ENCODE assay signal across 8 cellular contexts in the genomic region with DNA sequence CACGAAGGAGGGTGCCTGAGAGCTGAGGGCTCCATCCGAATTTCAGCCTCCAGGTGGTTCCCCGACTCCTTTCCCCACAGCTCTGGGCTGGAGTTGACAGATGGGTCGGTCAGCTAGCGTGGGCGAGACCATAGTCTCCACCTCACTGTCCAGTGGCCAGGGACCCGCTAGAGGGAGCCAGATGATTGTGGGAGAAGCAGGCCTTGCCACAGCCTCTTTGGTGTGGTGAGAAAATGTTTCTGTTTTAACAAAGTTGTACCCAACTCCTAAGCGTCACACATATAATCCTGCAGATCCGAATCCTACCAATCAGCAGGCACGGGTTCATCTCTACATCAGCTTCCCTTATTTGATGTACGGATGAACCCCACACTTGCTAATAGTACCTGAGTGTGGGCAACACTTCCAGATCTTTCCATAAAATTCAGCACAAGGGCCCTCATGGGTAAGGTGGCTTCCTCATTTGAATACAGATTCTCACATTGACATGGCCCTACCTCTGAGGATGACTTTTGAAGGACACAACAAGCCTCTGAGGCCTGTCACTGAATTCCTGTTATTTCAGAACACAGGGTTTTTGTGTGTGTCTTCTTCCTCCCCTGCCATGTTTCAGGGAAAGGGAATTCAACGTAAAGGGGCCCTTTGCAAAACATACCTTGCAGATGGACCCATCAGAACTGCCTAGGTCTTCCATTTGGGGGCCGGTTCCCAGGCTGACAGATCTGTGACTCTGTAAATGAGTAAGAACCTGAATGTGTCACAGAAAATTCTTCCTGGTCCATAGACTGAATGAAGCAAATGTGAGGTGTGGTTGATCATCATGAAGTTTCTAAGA.
DNase-seq lines count a peak whose midpoint lies in the region; ATAC-seq, FAIRE-seq and TF ChIP-seq lines count a peak whose summit lies in the region.

No MANE protein-coding gene starts in this region.

- H2BK12ac ChIP-seq in H1 (ENCODE audit: low read depth, low read length) = no peak overlapping the region

- TF ChIP-seq RAD21 in H1 (IDR thresholded peaks at IDR 0.05 in 1 of 2, conservative IDR thresholded peaks at IDR 0.05 in 1 of 2; ENCODE audit: low read depth in 2 of 2, low read length in 2 of 2) = peak; percentile 99

- no peaks in the 10 kb centered on the region for H3K9me3 ChIP-seq in CD4-positive, CD25-positive, alpha-beta regulatory T cell (ENCODE audit: control insufficient read depth in 2 of 2, low read length in 2 of 2)
- H3K9me3 ChIP-seq in H1 (ENCODE audit: insufficient read depth in 2 of 2, low read depth in 1 of 2, low read length in 1 of 2) = no peaks in the 10 kb centered on the region

- H3K4me2 ChIP-seq in H1 (ENCODE audit: insufficient read depth in 1 of 2, low read depth in 2 of 2, low read length in 2 of 2) = no peak overlapping the region

- peaks cover 0 to 2% of the 10 kb centered on the region in 2 experiments for H4K20me1 ChIP-seq in H1 (replicated peaks in 1 of 2; ENCODE audit: control insufficient read depth in 1 of 2, insufficient read depth in 2 of 2, low read length in 2 of 2)

- no peak overlapping the region for H2AK5ac ChIP-seq in H1 (ENCODE audit: low read depth, low read length)

- H3K9ac ChIP-seq in H1 (replicated peaks in 1 of 4; ENCODE audit: extremely low read depth in 1 of 4, low read depth in 3 of 4, low read length in 3 of 4) = no peak overlapping the region

- no peaks in the 10 kb centered on the region for H3K79me2 ChIP-seq in H1 (ENCODE audit: control insufficient read depth in 1 of 2, insufficient read depth in 2 of 2, low read length in 2 of 2)

- 30% methylated on average over 13 of the region's 13 CpGs; no CpG with 5 or more reads in 1 of the 2 experiments for WGBS in H1 (ENCODE audit: extremely low coverage in 1 of 2, insufficient coverage in 1 of 2, insufficient read length in 1 of 2, insufficient replicate concordance in 2 of 2, low coverage in 1 of 2, low lambda C conversion rate in 2 of 2, missing lambda C conversion rate in 1 of 2), 2 experiments

- peak overlapping the region in 2 of 3 donors; percentile 53 to 74 for H3K27ac Mint-ChIP-seq in CD4-positive, CD25-positive, alpha-beta regulatory T cell
- peak overlapping the region; percentile 68 for H3K27ac Mint-ChIP-seq in activated CD8-positive, alpha-beta T cell treated with anti-CD3 and anti-CD28 coated beads, Interleukin-2, amount 10 ng/mL, durations not matched to agents 7 days and 5 days
- no peak overlapping the region for H3K27ac Mint-ChIP-seq in mesothelial cell of epicardium

- H3K27ac ChIP-seq in CD4-positive, CD25-positive, alpha-beta regulatory T cell (ENCODE audit: insufficient read depth, low read length, poor library complexity, severe bottlenecking) = peak overlapping the region; percentile 35
- no peak overlapping the region for H3K27ac ChIP-seq in H1 (ENCODE audit: low read depth, low read length)

- no peak overlapping the region for H4K91ac ChIP-seq in H1 (replicated peaks; ENCODE audit: insufficient read length, low read length)

- no peak overlapping the region for H3K23ac ChIP-seq in H1 (ENCODE audit: insufficient read length)

- peaks cover 2% of the 10 kb centered on the region; the same call in 1 of the 2 replicates for H3K23me2 ChIP-seq in H1 (ENCODE audit: low read depth, low read length)

- no peak overlapping the region for H2BK20ac ChIP-seq in H1 (ENCODE audit: low read length)

- peak; percentile 84 to 85 for ATAC-seq in CD4-positive, CD25-positive, alpha-beta regulatory T cell (ENCODE audit: low read depth in 2 of 2)
- ATAC-seq in GM19324 (IDR thresholded peaks at IDR 0.05; ENCODE audit: low FRiP score, unreplicated experiment) (peak; percentile 79), HG03378 (IDR thresholded peaks at IDR 0.05; ENCODE audit: unreplicated experiment) (peak; percentile 64)
- ATAC-seq in activated CD8-positive, alpha-beta T cell treated with anti-CD3 and anti-CD28 coated beads, Interleukin-2, amount 10 ng/mL, durations not matched to agents 7 days and 5 days = peak; percentile 90

- no peaks in the 10 kb centered on the region for H3K9me3 Mint-ChIP-seq in CD4-positive, CD25-positive, alpha-beta regulatory T cell
- no peaks in the 10 kb centered on the region for H3K9me3 Mint-ChIP-seq in activated CD8-positive, alpha-beta T cell treated with anti-CD3 and anti-CD28 coated beads, Interleukin-2, amount 10 ng/mL, durations not matched to agents 7 days and 5 days (ENCODE audit: insufficient read depth)
- no peaks in the 10 kb centered on the region for H3K9me3 Mint-ChIP-seq in mesothelial cell of epicardium

- no peak overlapping the region for H3K4ac ChIP-seq in H1 (replicated peaks; ENCODE audit: insufficient read length, low read depth, low read length)

- DNase-seq in CD4-positive, CD25-positive, alpha-beta regulatory T cell = peak; percentile 63 to 89 (median 80)
- DNase-seq in NCI-H774 (lab: John Stamatoyannopoulos, UW) (peak; percentile 62), H1 (ENCODE audit: low read depth in 1 of 2, low spot score in 2 of 2) (peak; percentile 78 to 88), mesothelial cell of epicardium (ENCODE audit: low spot score in 2 of 2, unreplicated experiment in 2 of 2) (peak; percentile 74 to 80)
- DNase-seq in activated CD8-positive, alpha-beta T cell treated with anti-CD3 and anti-CD28 coated beads, Interleukin-2, amount 10 ng/mL, durations not matched to agents 7 days and 5 days = peak; percentile 91
- peak; percentile 54 to 62 for DNase-seq in stimulated activated CD8-positive, alpha-beta memory T cell treated with anti-CD3 and anti-CD28 coated beads, Interleukin-4, amount 100 ng/mL, for 1 hour (ENCODE audit: low read depth in 2 of 2, low spot score in 1 of 2)

- H2BK120ac ChIP-seq in H1 (replicated peaks; ENCODE audit: low read depth, low read length) = no peak overlapping the region

- H3K36me3 ChIP-seq in CD4-positive, CD25-positive, alpha-beta regulatory T cell (ENCODE audit: control insufficient read depth, insufficient read depth, low read length) = no peaks in the 10 kb centered on the region
- H3K36me3 ChIP-seq in H1 (ENCODE audit: control insufficient read depth in 2 of 4, insufficient read depth in 4 of 4, low read length in 3 of 4) = no peaks in the 10 kb centered on the region

- H3K27me3 ChIP-seq in CD4-positive, CD25-positive, alpha-beta regulatory T cell (ENCODE audit: control insufficient read depth, insufficient read depth, low read length) = no peaks in the 10 kb centered on the region
- H3K27me3 ChIP-seq in H1 (replicated peaks in 1 of 4; ENCODE audit: control insufficient read depth in 3 of 4, extremely low read depth in 1 of 4, insufficient read depth in 3 of 4, low read length in 3 of 4) = no peaks in the 10 kb centered on the region

- TF ChIP-seq POLR2A in H1 (IDR thresholded peaks at IDR 0.05; ENCODE audit: control extremely low read depth in 1 of 2, low read depth in 2 of 2, low read length in 2 of 2) = no peak

- H3K18ac ChIP-seq in H1 (ENCODE audit: extremely low read depth, low read length) = no peak overlapping the region

- no peak overlapping the region for H4K5ac ChIP-seq in H1 (ENCODE audit: insufficient read length, low read depth, low read length)

- peak overlapping the region in 2 of 4 donors; percentile 12 to 16 for H3K4me3 Mint-ChIP-seq in CD4-positive, CD25-positive, alpha-beta regulatory T cell
- no peak overlapping the region for H3K4me3 Mint-ChIP-seq in activated CD8-positive, alpha-beta T cell treated with anti-CD3 and anti-CD28 coated beads, Interleukin-2, amount 10 ng/mL, durations not matched to agents 7 days and 5 days
- H3K4me3 Mint-ChIP-seq in mesothelial cell of epicardium = no peak overlapping the region

- no peak overlapping the region for H3K4me3 ChIP-seq in CD4-positive, CD25-positive, alpha-beta regulatory T cell (ENCODE audit: low read depth, low read length)
- no peak overlapping the region for H3K4me3 ChIP-seq in H1 (ENCODE audit: extremely low read depth in 1 of 4, insufficient read depth in 2 of 4, low read depth in 3 of 4, low read length in 4 of 4)

- H3K36me3 Mint-ChIP-seq in CD4-positive, CD25-positive, alpha-beta regulatory T cell = no peaks in the 10 kb centered on the region
- H3K36me3 Mint-ChIP-seq in activated CD8-positive, alpha-beta T cell treated with anti-CD3 and anti-CD28 coated beads, Interleukin-2, amount 10 ng/mL, durations not matched to agents 7 days and 5 days (ENCODE audit: low read depth) = no peaks in the 10 kb centered on the region
- H3K36me3 Mint-ChIP-seq in mesothelial cell of epicardium = no peaks in the 10 kb centered on the region

- H3K56ac ChIP-seq in H1 (replicated peaks; ENCODE audit: insufficient read length, low read depth, low read length) = no peak overlapping the region

- H3K79me1 ChIP-seq in H1 (ENCODE audit: low read depth, low read length) = no peaks in the 10 kb centered on the region

- H2AFZ ChIP-seq in H1 (ENCODE audit: low read length) = peak overlapping the region; percentile 90; the same call in 1 of the 2 replicates

- no peak for TF ChIP-seq EP300 in H1 (IDR thresholded peaks at IDR 0.05; ENCODE audit: borderline replicate concordance in 1 of 2, low read depth in 2 of 2, low read length in 2 of 2)

- H3K4me1 ChIP-seq in CD4-positive, CD25-positive, alpha-beta regulatory T cell (ENCODE audit: control insufficient read depth, insufficient read depth, low read length, poor library complexity, severe bottlenecking) = peaks cover 29% of the 10 kb centered on the region
- H3K4me1 ChIP-seq in H1 (replicated peaks in 1 of 4; ENCODE audit: control insufficient read depth in 3 of 4, insufficient read depth in 4 of 4, low read length in 3 of 4) = no peaks in the 10 kb centered on the region; a peak in 1 of 7 replicates

- POLR2A ChIA-PET in activated CD8-positive, alpha-beta T cell treated with anti-CD3 and anti-CD28 coated beads, Interleukin-2, amount 10 ng/mL, durations not matched to agents 7 days and 5 days (lab: Charles Lee) = interaction anchor here (0.8 to 6.2 kb wide), 9 partner anchors 9 to 258 kb away, joined by 3 to 87 read pairs (median 3); a partner anchor contains a TSS
- POLR2A ChIA-PET in H1 (lab: Charles Lee; ENCODE audit: partially characterized antibody) = interaction anchor here (0.7 kb wide), 1 partner anchor 10 kb away, joined by 3 read pairs; no protein-coding TSS in a partner anchor

- H3K27me3 Mint-ChIP-seq in CD4-positive, CD25-positive, alpha-beta regulatory T cell = no peaks in the 10 kb centered on the region
- no peaks in the 10 kb centered on the region for H3K27me3 Mint-ChIP-seq in activated CD8-positive, alpha-beta T cell treated with anti-CD3 and anti-CD28 coated beads, Interleukin-2, amount 10 ng/mL, durations not matched to agents 7 days and 5 days (ENCODE audit: low read depth)
- H3K27me3 Mint-ChIP-seq in mesothelial cell of epicardium (ENCODE audit: low read depth) = peaks cover 1% of the 10 kb centered on the region

- no peak overlapping the region for H2BK5ac ChIP-seq in H1 (ENCODE audit: low read depth, low read length)

- no peak overlapping the region for H2BK15ac ChIP-seq in H1 (ENCODE audit: low read length)

- peaks cover 11 to 46% (median 32%) of the 10 kb centered on the region in 4 donors for H3K4me1 Mint-ChIP-seq in CD4-positive, CD25-positive, alpha-beta regulatory T cell
- H3K4me1 Mint-ChIP-seq in activated CD8-positive, alpha-beta T cell treated with anti-CD3 and anti-CD28 coated beads, Interleukin-2, amount 10 ng/mL, durations not matched to agents 7 days and 5 days (ENCODE audit: low read depth) = peaks cover 48% of the 10 kb centered on the region
- peaks cover 10% of the 10 kb centered on the region for H3K4me1 Mint-ChIP-seq in mesothelial cell of epicardium

- no peak overlapping the region for H4K8ac ChIP-seq in H1 (ENCODE audit: extremely low read depth, insufficient read depth, low read length)

- CTCF ChIA-PET in activated CD8-positive, alpha-beta T cell treated with anti-CD3 and anti-CD28 coated beads, Interleukin-2, amount 10 ng/mL, durations not matched to agents 7 days and 5 days (lab: Charles Lee) = interaction anchor here (0.5 to 6.0 kb wide), 44 partner anchors 9 to 533 kb away, joined by 3 to 85 read pairs (median 5); a partner anchor contains a TSS
- CTCF ChIA-PET in H1 (lab: Charles Lee; ENCODE audit: partially characterized antibody) = interaction anchor here (0.6 to 5.8 kb wide), 43 partner anchors 10 to 610 kb away, joined by 3 to 37 read pairs (median 4); a partner anchor contains a TSS

- TF ChIP-seq CTCF in H1 (IDR thresholded peaks at IDR 0.05; ENCODE audit: control extremely low read depth in 1 of 3, insufficient read depth in 1 of 3, low read depth in 1 of 3, low read length in 3 of 3) (peak; percentile 81 to 99 (median 97)), mesothelial cell of epicardium (IDR thresholded peaks at IDR 0.05; ENCODE audit: unreplicated experiment) (peak; percentile 45)

- FAIRE-seq in H1 (lab: Jason Lieb, UNC) = no peak

- H3K14ac ChIP-seq in H1 (ENCODE audit: insufficient read length) = no peak overlapping the region
